Comparison of ENCODE assay signal across 27 cellular contexts in the genomic region with DNA sequence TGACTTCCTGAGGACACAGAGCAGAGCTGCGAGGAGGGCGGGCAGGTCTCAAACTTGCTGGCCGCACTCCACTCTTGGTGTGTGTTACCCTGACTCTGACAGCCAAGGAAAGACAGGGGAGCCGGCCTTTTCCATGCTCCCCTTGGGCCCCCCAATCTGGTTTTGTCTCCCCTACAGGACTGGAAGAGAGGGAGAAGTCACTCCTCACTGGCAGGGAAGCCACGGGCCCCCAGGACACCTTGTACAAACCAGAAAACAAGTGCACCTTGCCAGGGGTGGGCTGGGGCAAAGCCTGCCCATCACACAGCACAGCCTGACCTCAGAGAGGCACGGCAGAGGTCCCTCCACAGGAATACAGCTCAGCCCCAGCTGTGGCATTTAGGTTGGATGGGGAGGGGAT. TPM values are rescaled to one million over a fixed set of nuclear protein-coding genes. Genes with fewer than 3 reads are reported as not detected.
"Had no signal": no experiment of that assay in that cellular context is flagged by ENCODE, and none has a peak within 500 bp of the region (broad histone marks: within the 10 kb centered on the region; RNA-seq: fewer than 3 reads in every experiment).

No MANE protein-coding gene starts in this region.

- H3K27me3 ChIP-seq: esophagus squamous epithelium, heart right ventricle, testis, transverse colon had no signal

- H3K27ac ChIP-seq: epithelial cell of prostate, esophagus squamous epithelium, left ventricle myocardium inferior, testis had no signal

- H3K9me3 ChIP-seq: esophagus squamous epithelium, heart right ventricle, left ventricle myocardium inferior, testis, transverse colon had no signal

- H3K4me3 Mint-ChIP-seq: activated B cell treated with CpG ODN at 0.5 μM for 24 hours; activated CD8-positive, alpha-beta T cell treated with anti-CD3 and anti-CD28 coated beads for 36 hours; activated T-cell treated with anti-CD3 and anti-CD28 coated beads, Interleukin-2, amount 50 U/mL, for 4 hours; activated T-helper 17 cell treated with anti-CD3 and anti-CD28 coated beads, Interleukin-2, amount 50 U/mL, for 72 hours; mesothelial cell of epicardium; naive thymus-derived CD4-positive, alpha-beta T cell; T-cell; T-helper 2 cell treated with Interferon-gamma antibody and Interleukin-4, amounts not matched to agents 5 μg/mL and 100 μg/mL, for 36 hours had no signal

- H3K27ac Mint-ChIP-seq: activated B cell treated with CpG ODN at 0.5 μM for 24 hours; activated T-helper 17 cell treated with anti-CD3 and anti-CD28 coated beads, Interleukin-2, amount 50 U/mL, for 72 hours; mesothelial cell of epicardium; progenitor cell of endocrine pancreas; T-cell; T-helper 2 cell treated with Interferon-gamma antibody and Interleukin-4, amounts not matched to agents 5 μg/mL and 100 μg/mL, for 36 hours had no signal

- DNase-seq: activated B cell treated with CpG ODN at 0.5 μM for 24 hours; activated CD4-positive, alpha-beta T cell treated with anti-CD3 and anti-CD28 coated beads, Interleukin-2, amount 50 U/mL, for 1 hour; activated CD8-positive, alpha-beta T cell treated with anti-CD3 and anti-CD28 coated beads for 36 hours; activated gamma-delta T cell treated with Interleukin-2 at 50 U/mL for 16 hours; activated naive CD4-positive, alpha-beta T cell treated with anti-CD3 and anti-CD28 coated beads, Interleukin-2, amount 50 U/mL, for 16 hours; activated T-cell treated with anti-CD3 and anti-CD28 coated beads, Interleukin-2, amount 50 U/mL, for 4 hours; amygdala; caudate nucleus; esophagus squamous epithelium; foreskin melanocyte; heart right ventricle; left ventricle myocardium inferior; naive thymus-derived CD4-positive, alpha-beta T cell; stimulated activated CD4-positive, alpha-beta T cell treated with anti-CD3 and anti-CD28 coated beads, Interleukin-2, amount 100 ng/mL, for 48 hours; stimulated activated naive CD8-positive, alpha-beta T cell treated with anti-CD3 and anti-CD28 coated beads, Interleukin-15, Interleukin-2, amounts not matched to agents 100 U/mL and 50 U/mL, for 24 hours; T-cell; testis; transverse colon had no signal

- H3K36me3 ChIP-seq: transverse colon had no signal

- H3K36me3 Mint-ChIP-seq: mesothelial cell of epicardium had no signal

- ATAC-seq: activated CD8-positive, alpha-beta T cell treated with anti-CD3 and anti-CD28 coated beads for 36 hours; activated T-cell treated with anti-CD3 and anti-CD28 coated beads, Interleukin-2, amount 50 U/mL, for 4 hours; activated T-helper 17 cell treated with anti-CD3 and anti-CD28 coated beads, Interleukin-2, amount 50 U/mL, for 72 hours; naive thymus-derived CD4-positive, alpha-beta T cell; stimulated activated naive CD8-positive, alpha-beta T cell treated with anti-CD3 and anti-CD28 coated beads, Interleukin-15, Interleukin-2, amounts not matched to agents 100 U/mL and 50 U/mL, for 24 hours; T-cell had no signal

- H3K9me3 Mint-ChIP-seq: activated B cell treated with CpG ODN at 0.5 μM for 24 hours; activated CD8-positive, alpha-beta T cell treated with anti-CD3 and anti-CD28 coated beads for 36 hours; activated T-cell treated with anti-CD3 and anti-CD28 coated beads, Interleukin-2, amount 50 U/mL, for 4 hours; activated T-helper 17 cell treated with anti-CD3 and anti-CD28 coated beads, Interleukin-2, amount 50 U/mL, for 72 hours; mesothelial cell of epicardium; naive thymus-derived CD4-positive, alpha-beta T cell; T-cell; T-helper 2 cell treated with Interferon-gamma antibody and Interleukin-4, amounts not matched to agents 5 μg/mL and 100 μg/mL, for 36 hours had no signal

- H3K4me1 Mint-ChIP-seq: activated B cell treated with CpG ODN at 0.5 μM for 24 hours; activated T-helper 17 cell treated with anti-CD3 and anti-CD28 coated beads, Interleukin-2, amount 50 U/mL, for 72 hours had no signal

- H3K27me3 Mint-ChIP-seq: activated B cell treated with CpG ODN at 0.5 μM for 24 hours; activated CD8-positive, alpha-beta T cell treated with anti-CD3 and anti-CD28 coated beads for 36 hours; activated T-helper 17 cell treated with anti-CD3 and anti-CD28 coated beads, Interleukin-2, amount 50 U/mL, for 72 hours; naive thymus-derived CD4-positive, alpha-beta T cell; T-cell had no signal

- H3K4me3 ChIP-seq: esophagus squamous epithelium, heart right ventricle, left ventricle myocardium inferior, testis, transverse colon had no signal

RNA-seq across cellular contexts. Expression of a gene that starts 35.2 kb away (rescaled TPM):
- total RNA-seq: glomerular endothelial cell, lung microvascular endothelial cell, mesothelial cell of epicardium, osteocyte, progenitor cell of endocrine pancreas, urinary bladder had no signal
- polyA plus RNA-seq: naive thymus-derived CD4-positive, alpha-beta T cell had no signal
